29 cellular contexts compared by ENCODE assay signal in the genomic region with DNA sequence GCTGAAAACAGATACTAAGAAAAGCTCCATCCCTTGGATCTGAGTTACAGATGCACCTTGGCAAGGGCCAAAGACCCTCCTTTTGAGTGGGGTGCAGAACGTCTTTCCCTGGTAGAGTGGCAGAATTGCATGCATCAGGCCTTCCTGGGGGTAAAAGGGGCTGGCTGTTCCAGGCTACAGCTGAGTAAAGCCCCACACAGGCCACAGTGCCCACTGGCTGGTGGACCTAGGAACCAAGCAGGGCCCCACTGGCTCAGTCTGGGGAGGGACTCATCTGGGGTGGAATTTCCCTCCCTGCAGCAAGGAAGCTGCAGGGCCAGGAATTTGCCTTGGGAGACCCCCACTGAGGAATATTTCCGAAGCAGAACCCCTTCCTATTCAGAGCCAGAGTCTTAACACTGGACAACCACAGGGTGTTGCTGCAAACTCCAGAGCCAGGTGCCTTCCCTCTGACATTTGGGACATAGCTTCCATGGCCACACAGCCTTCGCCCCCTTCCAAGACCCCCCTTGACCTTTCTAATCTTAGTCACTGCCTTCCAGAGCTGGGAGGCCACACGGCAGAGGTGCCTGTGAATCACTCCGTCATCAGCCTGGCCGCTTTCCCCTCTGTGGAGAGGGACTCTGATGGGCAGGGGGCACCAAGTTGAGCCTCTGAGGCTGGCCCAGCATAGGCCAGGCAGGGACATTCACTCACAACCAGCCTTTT. TPM values are rescaled to one million over a fixed set of nuclear protein-coding genes. Genes with fewer than 3 reads are reported as not detected.
"Had no signal": no experiment of that assay in that cellular context is flagged by ENCODE, and none has a peak within 500 bp of the region (broad histone marks: within the 10 kb centered on the region; RNA-seq: fewer than 3 reads in every experiment).

No MANE protein-coding gene starts in this region.

- H3K4me3 Mint-ChIP-seq: dendritic cell treated with granulocyte-macrophage colony-stimulating factor and Interleukin-4, amounts not matched to agents 40 ng/mL and 50 ng/mL, for 4 days; effector memory CD8-positive, alpha-beta T cell; immature natural killer cell; memory B cell; naive B cell; nephron progenitor cell; stimulated activated naive B cell treated with anti-CD40 and anti-IgM and Interleukin-4, amounts not matched to agents 10 μg/mL and 1 μg/mL and 100 μg/mL, for 72 hours; stimulated activated naive CD8-positive, alpha-beta T cell treated with anti-CD3 and anti-CD28 coated beads, Interleukin-15, amount 100 ng/mL, for 72 hours had no signal

- H3K27me3 ChIP-seq: ovary, sigmoid colon, testis, tibial nerve had no signal

- H3K4me1 ChIP-seq: left lung, lower lobe of right lung, sigmoid colon, testis, tibial nerve, upper lobe of right lung had no signal

- H3K27ac Mint-ChIP-seq: dendritic cell treated with granulocyte-macrophage colony-stimulating factor and Interleukin-4, amounts not matched to agents 40 ng/mL and 50 ng/mL, for 4 days; effector memory CD8-positive, alpha-beta T cell; immature natural killer cell; memory B cell; nephron progenitor cell; stimulated activated naive B cell treated with anti-CD40 and anti-IgM and Interleukin-4, amounts not matched to agents 10 μg/mL and 1 μg/mL and 100 μg/mL, for 72 hours; stimulated activated naive CD8-positive, alpha-beta T cell treated with anti-CD3 and anti-CD28 coated beads, Interleukin-15, amount 100 ng/mL, for 72 hours had no signal

- FAIRE-seq: colon, keratinocyte had no signal

- DNase-seq: effector memory CD8-positive, alpha-beta T cell; esophagus squamous epithelium; foreskin fibroblast; glutamatergic neuron; immature natural killer cell; left lung; midbrain; naive B cell; nephron progenitor cell; nucleus accumbens; ovary; sigmoid colon; stimulated activated CD4-positive, alpha-beta T cell treated with anti-CD3 and anti-CD28 coated beads, Interleukin-2, amount 100 ng/mL, for 24 hours; stimulated activated CD4-positive, alpha-beta T cell treated with anti-CD3 and anti-CD28 coated beads, Interleukin-4, amount 100 ng/mL, for 4 hours; stimulated activated naive B cell treated with anti-CD40 and anti-IgM and Interleukin-4, amounts not matched to agents 10 μg/mL and 1 μg/mL and 100 μg/mL, for 72 hours; stimulated activated naive CD8-positive, alpha-beta T cell treated with anti-CD3 and anti-CD28 coated beads, Interleukin-15, amount 100 ng/mL, for 72 hours; testis; upper lobe of right lung had no signal

- H3K36me3 Mint-ChIP-seq: immature natural killer cell; memory B cell; stimulated activated naive B cell treated with anti-CD40 and anti-IgM and Interleukin-4, amounts not matched to agents 10 μg/mL and 1 μg/mL and 100 μg/mL, for 72 hours had no signal

- H3K4me3 ChIP-seq: esophagus squamous epithelium, gastroesophageal sphincter, left lung, lower lobe of right lung, ovary, sigmoid colon, skin epidermis, testis, tibial nerve, upper lobe of right lung had no signal

- H3K36me3 ChIP-seq: esophagus squamous epithelium, gastroesophageal sphincter, left lung, lower lobe of right lung, ovary, sigmoid colon, tibial nerve, upper lobe of right lung had no signal

- H3K9me3 Mint-ChIP-seq: dendritic cell treated with granulocyte-macrophage colony-stimulating factor and Interleukin-4, amounts not matched to agents 40 ng/mL and 50 ng/mL, for 4 days; effector memory CD8-positive, alpha-beta T cell; immature natural killer cell; memory B cell; stimulated activated naive B cell treated with anti-CD40 and anti-IgM and Interleukin-4, amounts not matched to agents 10 μg/mL and 1 μg/mL and 100 μg/mL, for 72 hours; stimulated activated naive CD8-positive, alpha-beta T cell treated with anti-CD3 and anti-CD28 coated beads, Interleukin-15, amount 100 ng/mL, for 72 hours had no signal

- H3K9me3 ChIP-seq: esophagus squamous epithelium, gastroesophageal sphincter, left lung, lower lobe of right lung, ovary, sigmoid colon, testis, tibial nerve, upper lobe of right lung had no signal

- H3K27ac ChIP-seq: epithelial cell of prostate, esophagus squamous epithelium, gastroesophageal sphincter, left lung, lower lobe of right lung, ovary, sigmoid colon, skin epidermis, testis, tibial nerve, upper lobe of right lung had no signal

- H3K4me1 Mint-ChIP-seq: immature natural killer cell; memory B cell; naive B cell; stimulated activated naive B cell treated with anti-CD40 and anti-IgM and Interleukin-4, amounts not matched to agents 10 μg/mL and 1 μg/mL and 100 μg/mL, for 72 hours; stimulated activated naive CD8-positive, alpha-beta T cell treated with anti-CD3 and anti-CD28 coated beads, Interleukin-15, amount 100 ng/mL, for 72 hours had no signal

RNA-seq across cellular contexts. Expression of a gene that starts 52.5 kb away (rescaled TPM):
- total RNA-seq: esophagus squamous epithelium, gastroesophageal sphincter, left lung, lower lobe of right lung, ovary, progenitor cell of endocrine pancreas, sigmoid colon, subcutaneous adipose tissue, tibial nerve, upper lobe of right lung had no signal
- polyA plus RNA-seq: immature natural killer cell, keratinocyte, ovary, sigmoid colon had no signal
